ENCODE assay signal across 1 cellular context in the genomic region with DNA sequence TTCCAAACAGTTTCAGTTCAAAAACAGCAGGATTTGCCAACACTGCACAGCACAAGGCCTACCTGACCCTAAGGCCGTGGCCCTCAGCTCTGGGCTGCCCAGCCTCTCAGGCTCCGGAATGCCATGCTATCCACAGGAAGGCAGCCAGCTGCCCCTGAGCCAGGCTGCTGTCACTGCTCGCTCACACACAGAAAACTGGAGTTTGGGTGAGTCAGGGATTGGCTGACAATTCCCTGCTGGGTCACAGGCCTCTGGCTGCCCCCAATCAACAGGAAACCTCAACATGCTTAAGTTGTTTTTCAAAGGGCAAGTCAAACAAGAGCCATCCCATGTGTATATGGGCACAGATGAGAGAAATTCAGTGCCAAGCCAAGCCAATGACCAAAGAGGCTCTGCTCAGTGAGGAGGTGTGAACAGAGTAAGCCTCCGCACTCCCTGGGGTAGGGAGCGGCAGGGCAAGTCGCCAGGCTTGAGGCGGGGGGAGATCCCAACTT.
TF ChIP-seq lines count a peak whose summit lies in the region.

No MANE protein-coding gene starts in this region.

TF ChIP-seq in GM23338, 12 proteins besides CTCF, POLR2A, EP300 and RAD21 (continued from another document):
- TF ChIP-seq, protein P1, sequence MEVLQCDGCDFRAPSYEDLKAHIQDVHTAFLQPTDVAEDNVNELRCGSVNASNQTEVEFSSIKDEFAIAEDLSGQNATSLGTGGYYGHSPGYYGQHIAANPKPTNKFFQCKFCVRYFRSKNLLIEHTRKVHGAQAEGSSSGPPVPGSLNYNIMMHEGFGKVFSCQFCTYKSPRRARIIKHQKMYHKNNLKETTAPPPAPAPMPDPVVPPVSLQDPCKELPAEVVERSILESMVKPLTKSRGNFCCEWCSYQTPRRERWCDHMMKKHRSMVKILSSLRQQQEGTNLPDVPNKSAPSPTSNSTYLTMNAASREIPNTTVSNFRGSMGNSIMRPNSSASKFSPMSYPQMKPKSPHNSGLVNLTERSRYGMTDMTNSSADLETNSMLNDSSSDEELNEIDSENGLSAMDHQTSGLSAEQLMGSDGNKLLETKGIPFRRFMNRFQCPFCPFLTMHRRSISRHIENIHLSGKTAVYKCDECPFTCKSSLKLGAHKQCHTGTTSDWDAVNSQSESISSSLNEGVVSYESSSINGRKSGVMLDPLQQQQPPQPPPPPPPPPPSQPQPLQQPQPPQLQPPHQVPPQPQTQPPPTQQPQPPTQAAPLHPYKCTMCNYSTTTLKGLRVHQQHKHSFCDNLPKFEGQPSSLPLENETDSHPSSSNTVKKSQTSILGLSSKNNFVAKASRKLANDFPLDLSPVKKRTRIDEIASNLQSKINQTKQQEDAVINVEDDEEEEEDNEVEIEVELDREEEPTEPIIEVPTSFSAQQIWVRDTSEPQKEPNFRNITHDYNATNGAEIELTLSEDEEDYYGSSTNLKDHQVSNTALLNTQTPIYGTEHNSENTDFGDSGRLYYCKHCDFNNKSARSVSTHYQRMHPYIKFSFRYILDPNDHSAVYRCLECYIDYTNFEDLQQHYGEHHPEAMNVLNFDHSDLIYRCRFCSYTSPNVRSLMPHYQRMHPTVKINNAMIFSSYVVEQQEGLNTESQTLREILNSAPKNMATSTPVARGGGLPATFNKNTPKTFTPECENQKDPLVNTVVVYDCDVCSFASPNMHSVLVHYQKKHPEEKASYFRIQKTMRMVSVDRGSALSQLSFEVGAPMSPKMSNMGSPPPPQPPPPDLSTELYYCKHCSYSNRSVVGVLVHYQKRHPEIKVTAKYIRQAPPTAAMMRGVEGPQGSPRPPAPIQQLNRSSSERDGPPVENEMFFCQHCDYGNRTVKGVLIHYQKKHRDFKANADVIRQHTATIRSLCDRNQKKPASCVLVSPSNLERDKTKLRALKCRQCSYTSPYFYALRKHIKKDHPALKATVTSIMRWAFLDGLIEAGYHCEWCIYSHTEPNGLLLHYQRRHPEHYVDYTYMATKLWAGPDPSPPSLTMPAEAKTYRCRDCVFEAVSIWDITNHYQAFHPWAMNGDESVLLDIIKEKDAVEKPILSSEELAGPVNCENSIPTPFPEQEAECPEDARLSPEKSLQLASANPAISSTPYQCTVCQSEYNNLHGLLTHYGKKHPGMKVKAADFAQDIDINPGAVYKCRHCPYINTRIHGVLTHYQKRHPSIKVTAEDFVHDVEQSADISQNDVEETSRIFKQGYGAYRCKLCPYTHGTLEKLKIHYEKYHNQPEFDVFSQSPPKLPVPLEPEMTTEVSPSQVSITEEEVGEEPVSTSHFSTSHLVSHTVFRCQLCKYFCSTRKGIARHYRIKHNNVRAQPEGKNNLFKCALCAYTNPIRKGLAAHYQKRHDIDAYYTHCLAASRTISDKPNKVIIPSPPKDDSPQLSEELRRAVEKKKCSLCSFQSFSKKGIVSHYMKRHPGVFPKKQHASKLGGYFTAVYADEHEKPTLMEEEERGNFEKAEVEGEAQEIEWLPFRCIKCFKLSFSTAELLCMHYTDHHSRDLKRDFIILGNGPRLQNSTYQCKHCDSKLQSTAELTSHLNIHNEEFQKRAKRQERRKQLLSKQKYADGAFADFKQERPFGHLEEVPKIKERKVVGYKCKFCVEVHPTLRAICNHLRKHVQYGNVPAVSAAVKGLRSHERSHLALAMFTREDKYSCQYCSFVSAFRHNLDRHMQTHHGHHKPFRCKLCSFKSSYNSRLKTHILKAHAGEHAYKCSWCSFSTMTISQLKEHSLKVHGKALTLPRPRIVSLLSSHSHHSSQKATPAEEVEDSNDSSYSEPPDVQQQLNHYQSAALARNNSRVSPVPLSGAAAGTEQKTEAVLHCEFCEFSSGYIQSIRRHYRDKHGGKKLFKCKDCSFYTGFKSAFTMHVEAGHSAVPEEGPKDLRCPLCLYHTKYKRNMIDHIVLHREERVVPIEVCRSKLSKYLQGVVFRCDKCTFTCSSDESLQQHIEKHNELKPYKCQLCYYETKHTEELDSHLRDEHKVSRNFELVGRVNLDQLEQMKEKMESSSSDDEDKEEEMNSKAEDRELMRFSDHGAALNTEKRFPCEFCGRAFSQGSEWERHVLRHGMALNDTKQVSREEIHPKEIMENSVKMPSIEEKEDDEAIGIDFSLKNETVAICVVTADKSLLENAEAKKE (CRISPR knock-in tag; IDR thresholded peaks at IDR 0.05): no peak
- TF ChIP-seq CREB1 (CRISPR knock-in tag; IDR thresholded peaks at IDR 0.05; ENCODE audit: low read depth) (no peak), EZH2phosphoT487 (IDR thresholded peaks at IDR 0.05; ENCODE audit: unreplicated experiment) (no peak), NANOG (IDR thresholded peaks at IDR 0.05; ENCODE audit: borderline replicate concordance) (no peak)
- TF ChIP-seq, protein P2, sequence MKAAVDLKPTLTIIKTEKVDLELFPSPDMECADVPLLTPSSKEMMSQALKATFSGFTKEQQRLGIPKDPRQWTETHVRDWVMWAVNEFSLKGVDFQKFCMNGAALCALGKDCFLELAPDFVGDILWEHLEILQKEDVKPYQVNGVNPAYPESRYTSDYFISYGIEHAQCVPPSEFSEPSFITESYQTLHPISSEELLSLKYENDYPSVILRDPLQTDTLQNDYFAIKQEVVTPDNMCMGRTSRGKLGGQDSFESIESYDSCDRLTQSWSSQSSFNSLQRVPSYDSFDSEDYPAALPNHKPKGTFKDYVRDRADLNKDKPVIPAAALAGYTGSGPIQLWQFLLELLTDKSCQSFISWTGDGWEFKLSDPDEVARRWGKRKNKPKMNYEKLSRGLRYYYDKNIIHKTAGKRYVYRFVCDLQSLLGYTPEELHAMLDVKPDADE (IDR thresholded peaks at IDR 0.05): no peak
